ENCODE assay signal across 7 cellular contexts in genomic region chr11:8717876-8718753, GRCh38.
DNase-seq lines count a peak whose midpoint lies in the region; ATAC-seq lines count a peak whose summit lies in the region.

No MANE protein-coding gene starts in this region.

- H3K9ac ChIP-seq in adipocyte (ENCODE audit: low read length) = peak overlapping the region; percentile 90

- peak overlapping the region; percentile 70 for H3K4me3 ChIP-seq in adipocyte (ENCODE audit: low read length)

- no peaks in the 10 kb centered on the region for H3K9me3 ChIP-seq in adipocyte (ENCODE audit: control insufficient read depth, low read length)

- H3K27me3 ChIP-seq in adipocyte (replicated peaks; ENCODE audit: control insufficient read depth, insufficient read depth, low read length) = no peaks in the 10 kb centered on the region

- peak; percentile 91 for DNase-seq in adipocyte (ENCODE audit: low read depth)
- peak; percentile 52 for DNase-seq in iPS-NIHi7 (ENCODE audit: extremely low spot score)
- DNase-seq in substantia nigra (lab: John Stamatoyannopoulos, UW) = peak in 20 of 49 donors; percentile 11 to 63 (median 30)
- no peak for DNase-seq in activated CD4-positive, alpha-beta T cell treated with anti-CD3 and anti-CD28 coated beads for 48 hours
- no peak for DNase-seq in activated gamma-delta T cell treated with Interleukin-2 at 50 U/mL for 16 hours

- peaks cover 84% of the 10 kb centered on the region for H3K4me1 ChIP-seq in adipocyte (ENCODE audit: control insufficient read depth, insufficient read depth, low read length)

- H3K36me3 ChIP-seq in adipocyte (ENCODE audit: control insufficient read depth, insufficient read depth, low read length, severe bottlenecking) = peaks cover 15% of the 10 kb centered on the region

- peak; percentile 48 for ATAC-seq in HG02981 (IDR thresholded peaks at IDR 0.05; ENCODE audit: unreplicated experiment)
- ATAC-seq in HG02884 (IDR thresholded peaks at IDR 0.05; ENCODE audit: unreplicated experiment) = no peak

- peak overlapping the region; percentile 39 for H3K27ac ChIP-seq in substantia nigra (ENCODE audit: low read depth, low read length, poor library complexity, severe bottlenecking)

Comparison
In these comparisons a context has a peak if more than half of its experiments do, and no peak if none do; other contexts are left out.
1. DNase-seq: peak in adipocyte (single experiment) and iPS-NIHi7 (single experiment); none in activated CD4-positive, alpha-beta T cell treated with anti-CD3 and anti-CD28 coated beads for 48 hours (single experiment) and activated gamma-delta T cell treated with Interleukin-2 at 50 U/mL for 16 hours (single experiment).